In the genomic region with DNA sequence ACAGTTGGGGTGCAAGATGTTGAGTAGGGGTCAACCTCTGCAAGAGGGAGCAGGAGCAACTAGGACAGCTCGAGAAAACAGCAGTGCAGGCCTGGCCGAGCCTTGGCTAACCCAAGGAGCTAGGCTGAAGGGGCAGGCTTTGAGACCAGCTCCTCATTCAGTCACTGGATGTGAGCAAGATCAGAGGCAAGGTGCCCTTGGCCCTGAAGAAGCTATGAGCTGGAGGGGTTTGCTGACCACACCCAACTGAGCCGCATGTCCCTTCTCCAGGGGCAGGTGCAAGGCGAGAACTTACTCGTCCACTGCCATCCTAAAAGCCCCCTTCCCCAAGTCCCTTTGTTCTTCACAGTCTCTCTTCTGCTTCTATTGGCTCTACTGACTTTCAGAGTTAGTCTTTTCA, we compare ENCODE assay signal across 6 cellular contexts.
"Had no signal": no experiment of that assay in that cellular context is flagged by ENCODE, and none has a peak within 500 bp of the region (broad histone marks: within the 10 kb centered on the region; RNA-seq: fewer than 3 reads in every experiment).

No MANE protein-coding gene starts in this region.

- H2AFZ ChIP-seq: GM23248 had no signal

- H3K9me3 ChIP-seq: HAP-1 had no signal

- H3K27ac Mint-ChIP-seq: HFFc6 had no signal

- H3K9ac ChIP-seq: GM23248 had no signal

- H3K9me3 Mint-ChIP-seq: HFFc6 had no signal

- H3K4me1 ChIP-seq: HAP-1 had no signal

- H3K4me3 ChIP-seq: GM23248, HAP-1 had no signal

- DNase-seq: GM23248, GOT3, H7, HFFc6 had no signal

- H3K36me3 ChIP-seq: HAP-1 had no signal

- H3K4me3 Mint-ChIP-seq: HFFc6 had no signal

- H3K27ac ChIP-seq: GM23248, HL-60 had no signal
